Comparison of ENCODE assay signal across 9 cellular contexts in the genomic region with DNA sequence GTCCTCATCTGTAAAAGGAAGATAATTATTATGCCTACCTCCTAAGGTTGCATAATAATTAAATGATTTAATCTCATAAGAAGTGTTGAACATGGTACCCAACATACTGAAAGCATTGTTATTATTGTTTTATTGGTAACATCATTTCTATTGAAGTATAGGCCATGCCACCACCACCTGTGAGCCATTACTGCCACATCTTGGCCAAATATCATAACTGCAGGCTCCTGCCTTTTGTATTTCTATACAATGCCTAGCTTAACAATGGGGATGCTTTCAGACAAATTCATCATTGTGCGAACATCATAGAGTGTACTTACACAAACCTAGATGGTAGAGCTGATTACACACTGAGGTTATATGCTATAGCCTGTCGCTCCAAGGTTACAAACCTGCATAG.
A peak's percentile ranks its signal among the peaks of the same experiment; 100 is the strongest.
DNase-seq lines count a peak whose midpoint lies in the region; ATAC-seq, FAIRE-seq and TF ChIP-seq lines count a peak whose summit lies in the region.
"Had no signal": no experiment of that assay in that cellular context is flagged by ENCODE, and none has a peak within 500 bp of the region (broad histone marks: within the 10 kb centered on the region; RNA-seq: fewer than 3 reads in every experiment).

No MANE protein-coding gene starts in this region.

- POLR2A ChIA-PET in A673 (lab: Charles Lee; ENCODE audit: low non-redundant PET): no interaction called here
- POLR2A ChIA-PET in endothelial cell of umbilical vein (lab: Charles Lee): no interaction called here

- FAIRE-seq in endothelial cell of umbilical vein (lab: Jason Lieb, UNC): no peak

- peak; percentile 23 for DNase-seq in A673 (ENCODE audit: low spot score)
- DNase-seq in GM06990 (ENCODE audit: extremely low read depth, insufficient read length): no peak
- peak; percentile 36 for DNase-seq in NCI-H69 (lab: John Stamatoyannopoulos, UW)
- peak; percentile 50 for DNase-seq in endothelial cell of umbilical vein (ENCODE audit: low read depth, low spot score)
- DNase-seq in Peyer's patch: no peak
- no peak for DNase-seq in suprapubic skin (ENCODE audit: low spot score in 2 of 2)
- no peak for DNase-seq in stomach

- no peak overlapping the region for H3K4me2 ChIP-seq in endothelial cell of umbilical vein (ENCODE audit: insufficient read depth, low read length)

- H3K9ac ChIP-seq in endothelial cell of umbilical vein (replicated peaks; ENCODE audit: extremely low read depth, insufficient read depth, low read length): no peak overlapping the region

- no peaks in the 10 kb centered on the region for H3K9me1 ChIP-seq in endothelial cell of umbilical vein (replicated peaks; ENCODE audit: control insufficient read depth, extremely low read depth, insufficient read depth, low read length)

- TF ChIP-seq CTCF in A673 (conservative IDR thresholded peaks at IDR 0.05; ENCODE audit: low read depth, low read length) (peak; percentile 55), GM06990 (IDR thresholded peaks at IDR 0.05; ENCODE audit: insufficient read depth, low read length, poor library complexity, severe bottlenecking) (peak; percentile 40), endothelial cell of umbilical vein (IDR thresholded peaks at IDR 0.05; ENCODE audit: extremely low read depth in 1 of 2, insufficient read depth in 1 of 2, low read depth in 1 of 2, low read length in 2 of 2) (peak in 1 of 2 donors; percentile 42), Peyer's patch (IDR thresholded peaks at IDR 0.05) (no peak), suprapubic skin (IDR thresholded peaks at IDR 0.05) (no peak), stomach (IDR thresholded peaks at IDR 0.05) (no peak)

- dilution Hi-C loops in endothelial cell of umbilical vein (cut with MboI; ENCODE audit: extremely low pct_ligation_motif_present, low sequenced_read_pairs): no loop called here

- H3K4me1 ChIP-seq in A673 (ENCODE audit: insufficient read depth, low read length, poor library complexity, severe bottlenecking) (no peaks in the 10 kb centered on the region), endothelial cell of umbilical vein (ENCODE audit: control insufficient read depth, extremely low read depth, insufficient read depth, low read length) (no peaks in the 10 kb centered on the region), Peyer's patch (no peaks in the 10 kb centered on the region), suprapubic skin (no peaks in the 10 kb centered on the region), stomach (no peaks in the 10 kb centered on the region)

- no peaks in the 10 kb centered on the region for H4K20me1 ChIP-seq in endothelial cell of umbilical vein (replicated peaks; ENCODE audit: control insufficient read depth, extremely low read depth, insufficient read depth, low read length)

- no peak for ATAC-seq in GM21367 (IDR thresholded peaks at IDR 0.05; ENCODE audit: unreplicated experiment)

- TF ChIP-seq EP300 in suprapubic skin (IDR thresholded peaks at IDR 0.05): no peak
- no peak for TF ChIP-seq EP300 in stomach (IDR thresholded peaks at IDR 0.05)

- H3K27ac ChIP-seq in A673 (ENCODE audit: low read depth, low read length, poor library complexity, severe bottlenecking): no peak overlapping the region
- no peak overlapping the region for H3K27ac ChIP-seq in endothelial cell of umbilical vein (ENCODE audit: insufficient read depth, low read depth, low read length)
- no peak overlapping the region for H3K27ac ChIP-seq in Peyer's patch
- no peak overlapping the region for H3K27ac ChIP-seq in suprapubic skin
- no peak overlapping the region for H3K27ac ChIP-seq in stomach
- H3K27ac ChIP-seq: epithelial cell of prostate had no signal

- no TSS peak for BruUV-seq in A673 (replicated peaks; lab: Mats Ljungman, UMichigan)
- BruUV-seq in endothelial cell of umbilical vein (replicated peaks; lab: Mats Ljungman, UMichigan): no TSS peak

- no peaks in the 10 kb centered on the region for H3K9me3 ChIP-seq in A673 (ENCODE audit: low read depth, low read length, poor library complexity, severe bottlenecking)
- H3K9me3 ChIP-seq in endothelial cell of umbilical vein (replicated peaks; ENCODE audit: control insufficient read depth, insufficient read depth, low read length): no peaks in the 10 kb centered on the region
- H3K9me3 ChIP-seq in Peyer's patch: no peaks in the 10 kb centered on the region
- no peaks in the 10 kb centered on the region for H3K9me3 ChIP-seq in suprapubic skin
- no peaks in the 10 kb centered on the region for H3K9me3 ChIP-seq in stomach

- H3K4me3 ChIP-seq in A673 (ENCODE audit: low read depth, low read length, poor library complexity, severe bottlenecking): no peak overlapping the region
- no peak overlapping the region for H3K4me3 ChIP-seq in GM06990 (replicated peaks; ENCODE audit: low read depth, low read length)
- H3K4me3 ChIP-seq in endothelial cell of umbilical vein (replicated peaks in 1 of 3; ENCODE audit: insufficient read depth in 1 of 3, low read depth in 1 of 3, low read length in 3 of 3): no peak overlapping the region
- no peak overlapping the region for H3K4me3 ChIP-seq in Peyer's patch
- H3K4me3 ChIP-seq in suprapubic skin: no peak overlapping the region
- H3K4me3 ChIP-seq in stomach: no peak overlapping the region

- no peaks in the 10 kb centered on the region for H3K79me2 ChIP-seq in endothelial cell of umbilical vein (ENCODE audit: control insufficient read depth, insufficient read depth, low read length)

- CTCF ChIA-PET in A673 (lab: Charles Lee): no interaction called here
- CTCF ChIA-PET in endothelial cell of umbilical vein (lab: Charles Lee): interaction anchor here (0.6 to 5.5 kb wide), 28 partner anchors 9 to 664 kb away, joined by 3 to 222 read pairs (median 5); no protein-coding TSS in a partner anchor

- no peak overlapping the region for H2AFZ ChIP-seq in endothelial cell of umbilical vein (ENCODE audit: low read depth, low read length)

- H3K36me3 ChIP-seq in A673 (ENCODE audit: insufficient read depth, low read length, poor library complexity, severe bottlenecking) (no peaks in the 10 kb centered on the region), GM06990 (ENCODE audit: control insufficient read depth, insufficient read depth, low read length) (no peaks in the 10 kb centered on the region), endothelial cell of umbilical vein (ENCODE audit: control insufficient read depth in 2 of 2, extremely low read depth in 1 of 2, insufficient read depth in 2 of 2, low read length in 2 of 2) (no peaks in the 10 kb centered on the region), Peyer's patch (no peaks in the 10 kb centered on the region), suprapubic skin (no peaks in the 10 kb centered on the region), stomach (no peaks in the 10 kb centered on the region)

- no peak for TF ChIP-seq POLR2A in endothelial cell of umbilical vein (IDR thresholded peaks at IDR 0.05; ENCODE audit: low read depth, low read length)
- TF ChIP-seq POLR2A in Peyer's patch (IDR thresholded peaks at IDR 0.05): no peak
- no peak for TF ChIP-seq POLR2A in suprapubic skin (IDR thresholded peaks at IDR 0.05)
- no peak for TF ChIP-seq POLR2A in stomach (IDR thresholded peaks at IDR 0.05)

- WGBS in suprapubic skin: 94% methylated on average over 2 of the region's 2 CpGs
- WGBS in stomach, 5 donors: 69 to 81% (median 78%) methylated on average over 2 of the region's 2 CpGs

- intact Hi-C loops in A673 (cut with micrococcal nuclease; ENCODE audit: unreplicated experiment): loop anchor here (2.0 kb wide), 1 partner anchor 276 kb away; no protein-coding TSS in a partner anchor
- intact Hi-C loops in endothelial cell of umbilical vein (cut with micrococcal nuclease): loop anchor here (1.0 kb wide), 2 partner anchors 276 to 463 kb away; no protein-coding TSS in a partner anchor
- intact Hi-C loops in stomach (cut with DNase I; ENCODE audit: low total_unique reads): no loop called here

- no peaks in the 10 kb centered on the region for H3K27me3 ChIP-seq in A673 (replicated peaks; ENCODE audit: insufficient read depth, low read depth, low read length, poor library complexity)
- no peaks in the 10 kb centered on the region for H3K27me3 ChIP-seq in GM06990 (replicated peaks; ENCODE audit: control insufficient read depth, insufficient read depth, low read length)
- H3K27me3 ChIP-seq in endothelial cell of umbilical vein (ENCODE audit: control insufficient read depth in 2 of 2, insufficient read depth in 2 of 2, low read length in 2 of 2): no peaks in the 10 kb centered on the region
- H3K27me3 ChIP-seq in Peyer's patch: no peaks in the 10 kb centered on the region
- no peaks in the 10 kb centered on the region for H3K27me3 ChIP-seq in suprapubic skin
- H3K27me3 ChIP-seq in stomach: no peaks in the 10 kb centered on the region

TF ChIP-seq in endothelial cell of umbilical vein, 7 proteins besides CTCF, POLR2A, EP300 and RAD21:
- no peak for TF ChIP-seq JUN (IDR thresholded peaks at IDR 0.05; ENCODE audit: borderline replicate concordance, insufficient read depth, insufficient read length, low read depth)
- no peak for TF ChIP-seq EZH2 (IDR thresholded peaks at IDR 0.05; ENCODE audit: borderline replicate concordance, low read depth, low read length, severe bottlenecking)
- no peak for TF ChIP-seq GATA2 (IDR thresholded peaks at IDR 0.05; ENCODE audit: insufficient read depth, insufficient read length, low read depth, low read length)
- TF ChIP-seq, protein P1, sequence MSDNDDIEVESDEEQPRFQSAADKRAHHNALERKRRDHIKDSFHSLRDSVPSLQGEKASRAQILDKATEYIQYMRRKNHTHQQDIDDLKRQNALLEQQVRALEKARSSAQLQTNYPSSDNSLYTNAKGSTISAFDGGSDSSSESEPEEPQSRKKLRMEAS (IDR thresholded peaks at IDR 0.05; ENCODE audit: insufficient read depth, insufficient read length): no peak
- no peak for TF ChIP-seq POLR2AphosphoS5 (IDR thresholded peaks at IDR 0.05; ENCODE audit: insufficient read depth, low read depth, low read length)
- TF ChIP-seq FOS (IDR thresholded peaks at IDR 0.05; ENCODE audit: borderline replicate concordance, insufficient read depth, low read length): no peak
- TF ChIP-seq MYC (IDR thresholded peaks at IDR 0.05; ENCODE audit: low read depth, low read length): no peak
TF ChIP-seq in endothelial cell of umbilical vein: peak in this region for 0.

Comparison
In these comparisons a context has a peak if more than half of its experiments do, and no peak if none do; other contexts are left out.
1. DNase-seq: peak in A673 (single experiment), NCI-H69 (single experiment) and endothelial cell of umbilical vein (single experiment); none in GM06990 (single experiment), Peyer's patch (0 of 3), suprapubic skin (0 of 2) and stomach (single experiment).
2. CTCF ChIP-seq: peak in A673 (single experiment) and GM06990 (single experiment); none in Peyer's patch (0 of 6), suprapubic skin (0 of 2) and stomach (0 of 7).